Comparison of ENCODE assay signal across 16 cellular contexts in the genomic region with DNA sequence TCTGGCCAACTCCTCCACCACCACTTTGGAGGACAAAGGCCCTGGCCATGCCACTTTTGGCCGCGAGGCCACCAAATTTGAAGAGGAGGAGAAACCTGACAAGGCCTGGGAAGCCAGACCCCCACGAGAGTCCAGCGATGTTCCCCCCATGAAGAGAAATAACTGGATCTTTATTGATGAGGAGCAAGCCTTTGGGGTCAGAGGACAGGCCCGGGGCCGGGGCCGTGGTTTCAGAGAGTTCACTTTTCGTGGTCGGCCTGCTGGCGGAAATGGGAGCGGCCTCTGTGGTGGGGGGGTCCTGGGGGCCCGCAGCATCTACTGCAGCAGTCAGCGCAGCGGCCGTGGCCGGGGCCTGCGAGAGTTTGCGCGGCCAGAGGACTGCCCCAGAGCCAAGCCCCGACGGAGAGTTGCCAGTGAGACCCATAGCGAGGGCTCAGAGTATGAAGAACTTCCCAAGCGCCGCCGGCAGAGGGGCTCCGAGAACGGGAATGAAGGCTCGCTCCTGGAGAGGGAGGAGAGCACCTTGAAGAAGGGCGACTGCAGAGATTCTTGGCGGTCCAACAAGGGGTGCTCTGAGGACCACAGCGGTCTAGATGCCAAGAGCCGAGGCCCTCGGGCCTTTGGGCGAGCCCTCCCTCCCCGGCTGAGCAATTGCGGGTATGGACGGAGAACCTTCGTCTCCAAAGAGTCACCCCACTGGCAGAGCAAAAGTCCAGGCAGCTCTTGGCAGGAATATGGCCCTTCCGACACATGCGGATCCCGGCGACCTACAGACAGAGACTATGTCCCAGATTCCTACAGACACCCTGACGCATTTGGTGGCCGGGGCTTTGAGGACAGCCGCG. TPM values are rescaled to one million over a fixed set of nuclear protein-coding genes. Genes with fewer than 3 reads are reported as not detected.
DNase-seq lines count a peak whose midpoint lies in the region; ATAC-seq and TF ChIP-seq lines count a peak whose summit lies in the region.
"Had no signal": no experiment of that assay in that cellular context is flagged by ENCODE, and none has a peak within 500 bp of the region (broad histone marks: within the 10 kb centered on the region; RNA-seq: fewer than 3 reads in every experiment).

No MANE protein-coding gene starts in this region.

- H3K4me1 Mint-ChIP-seq in stimulated activated naive CD8-positive, alpha-beta T cell treated with anti-CD3 and anti-CD28 coated beads, Interleukin-15, Interleukin-2, amounts not matched to agents 100 ng/mL and 50 ng/mL, for 24 hours (ENCODE audit: low read depth): no peaks in the 10 kb centered on the region
- H3K4me1 Mint-ChIP-seq in nephron progenitor cell (no peaks in the 10 kb centered on the region), osteocyte (ENCODE audit: unreplicated experiment) (no peaks in the 10 kb centered on the region), mesothelial cell of epicardium (no peaks in the 10 kb centered on the region)

- H3K9me3 Mint-ChIP-seq in stimulated activated naive CD8-positive, alpha-beta T cell treated with anti-CD3 and anti-CD28 coated beads, Interleukin-15, Interleukin-2, amounts not matched to agents 100 ng/mL and 50 ng/mL, for 24 hours: no peaks in the 10 kb centered on the region
- H3K9me3 Mint-ChIP-seq in nephron progenitor cell: no peaks in the 10 kb centered on the region
- H3K9me3 Mint-ChIP-seq in osteocyte (ENCODE audit: unreplicated experiment): no peaks in the 10 kb centered on the region
- H3K9me3 Mint-ChIP-seq in mesothelial cell of epicardium: peaks cover 13% of the 10 kb centered on the region
- H3K9me3 Mint-ChIP-seq: activated T-cell treated with anti-CD3 and anti-CD28 coated beads, Interleukin-2, amount 50 U/mL, for 72 hours; naive B cell; T-cell had no signal

- ATAC-seq in stimulated activated naive CD8-positive, alpha-beta T cell treated with anti-CD3 and anti-CD28 coated beads, Interleukin-15, Interleukin-2, amounts not matched to agents 100 U/mL and 50 U/mL, for 24 hours: no peak
- ATAC-seq in GM21360 (IDR thresholded peaks at IDR 0.05; ENCODE audit: unreplicated experiment): no peak
- no peak for ATAC-seq in HG02623 (IDR thresholded peaks at IDR 0.05; ENCODE audit: unreplicated experiment)
- ATAC-seq: activated CD8-positive, alpha-beta T cell treated with anti-CD3 and anti-CD28 coated beads for 36 hours; activated T-cell treated with anti-CD3 and anti-CD28 coated beads, Interleukin-2, amount 50 U/mL, for 72 hours had no signal

- peak overlapping the region; percentile 21 for H3K27ac Mint-ChIP-seq in stimulated activated naive CD8-positive, alpha-beta T cell treated with anti-CD3 and anti-CD28 coated beads, Interleukin-15, Interleukin-2, amounts not matched to agents 100 ng/mL and 50 ng/mL, for 24 hours
- H3K27ac Mint-ChIP-seq in nephron progenitor cell (peak overlapping the region; percentile 93), osteocyte (ENCODE audit: unreplicated experiment) (no peak overlapping the region), mesothelial cell of epicardium (no peak overlapping the region)
- H3K27ac Mint-ChIP-seq: activated CD8-positive, alpha-beta T cell treated with anti-CD3 and anti-CD28 coated beads for 36 hours; T-cell had no signal

- no peak for TF ChIP-seq CTCF in nephron progenitor cell (IDR thresholded peaks at IDR 0.05)
- TF ChIP-seq CTCF in osteocyte (IDR thresholded peaks at IDR 0.05): no peak
- TF ChIP-seq CTCF in mesothelial cell of epicardium (IDR thresholded peaks at IDR 0.05; ENCODE audit: unreplicated experiment): no peak

- H3K4me3 Mint-ChIP-seq in stimulated activated naive CD8-positive, alpha-beta T cell treated with anti-CD3 and anti-CD28 coated beads, Interleukin-15, Interleukin-2, amounts not matched to agents 100 ng/mL and 50 ng/mL, for 24 hours: no peak overlapping the region
- no peak overlapping the region for H3K4me3 Mint-ChIP-seq in nephron progenitor cell
- no peak overlapping the region for H3K4me3 Mint-ChIP-seq in osteocyte (ENCODE audit: unreplicated experiment)
- no peak overlapping the region for H3K4me3 Mint-ChIP-seq in mesothelial cell of epicardium
- H3K4me3 Mint-ChIP-seq: activated CD8-positive, alpha-beta T cell treated with anti-CD3 and anti-CD28 coated beads for 36 hours; activated T-cell treated with anti-CD3 and anti-CD28 coated beads, Interleukin-2, amount 50 U/mL, for 72 hours; naive B cell; T-cell had no signal

- no peak for DNase-seq in stimulated activated naive CD8-positive, alpha-beta T cell treated with anti-CD3 and anti-CD28 coated beads, Interleukin-15, Interleukin-2, amounts not matched to agents 100 U/mL and 50 U/mL, for 24 hours
- DNase-seq in globus pallidus (ENCODE audit: low spot score) (peak; percentile 26), nephron progenitor cell (no peak), osteocyte (ENCODE audit: extremely low spot score, unreplicated experiment) (no peak), mesothelial cell of epicardium (ENCODE audit: low spot score in 2 of 2, unreplicated experiment in 2 of 2) (no peak)
- DNase-seq: activated CD8-positive, alpha-beta T cell treated with anti-CD3 and anti-CD28 coated beads for 36 hours; activated T-cell treated with anti-CD3 and anti-CD28 coated beads, Interleukin-2, amount 50 U/mL, for 72 hours; EL; naive B cell; NCI-H1417 treated with DMSO at 0.1 percent for 48 hours; retina; RPMI8226; T-cell had no signal

- peaks cover 60% of the 10 kb centered on the region for H3K36me3 Mint-ChIP-seq in stimulated activated naive CD8-positive, alpha-beta T cell treated with anti-CD3 and anti-CD28 coated beads, Interleukin-15, Interleukin-2, amounts not matched to agents 100 ng/mL and 50 ng/mL, for 24 hours (ENCODE audit: low read depth)
- H3K36me3 Mint-ChIP-seq in nephron progenitor cell (ENCODE audit: low read depth) (peaks cover 69% of the 10 kb centered on the region), osteocyte (ENCODE audit: unreplicated experiment) (peaks cover 65% of the 10 kb centered on the region), mesothelial cell of epicardium (peaks cover 47% of the 10 kb centered on the region)

- H3K27me3 Mint-ChIP-seq in stimulated activated naive CD8-positive, alpha-beta T cell treated with anti-CD3 and anti-CD28 coated beads, Interleukin-15, Interleukin-2, amounts not matched to agents 100 ng/mL and 50 ng/mL, for 24 hours: no peaks in the 10 kb centered on the region
- H3K27me3 Mint-ChIP-seq in nephron progenitor cell (ENCODE audit: low read depth, poor library complexity) (no peaks in the 10 kb centered on the region), osteocyte (ENCODE audit: unreplicated experiment) (no peaks in the 10 kb centered on the region), mesothelial cell of epicardium (ENCODE audit: low read depth) (no peaks in the 10 kb centered on the region)
- H3K27me3 Mint-ChIP-seq: activated CD8-positive, alpha-beta T cell treated with anti-CD3 and anti-CD28 coated beads for 36 hours; naive B cell; T-cell had no signal

RNA-seq across cellular contexts. Expression of a gene that starts 27.4 kb away (rescaled TPM):
- total RNA-seq in osteocyte (53.3 and 54.8 TPM in 2 replicates), mesothelial cell of epicardium (54.8 to 59.2 TPM (median 57.2 TPM) in 3 replicates)

RNA-seq across cellular contexts. Expression of a gene that starts 55.7 kb away (rescaled TPM):
- total RNA-seq in osteocyte (30.7 and 32.2 TPM in 2 replicates), mesothelial cell of epicardium (21.9 to 26.6 TPM (median 23.2 TPM) in 3 replicates)

Comparison
In these comparisons a context has a peak if more than half of its experiments do, and no peak if none do; other contexts are left out.
1. H3K27ac Mint-ChIP-seq: peak in stimulated activated naive CD8-positive, alpha-beta T cell treated with anti-CD3 and anti-CD28 coated beads, Interleukin-15, Interleukin-2, amounts not matched to agents 100 ng/mL and 50 ng/mL, for 24 hours (single experiment) and nephron progenitor cell (single experiment); none in osteocyte (single experiment) and mesothelial cell of epicardium (single experiment).